ENCODE assay signal across 8 cellular contexts in the genomic region with DNA sequence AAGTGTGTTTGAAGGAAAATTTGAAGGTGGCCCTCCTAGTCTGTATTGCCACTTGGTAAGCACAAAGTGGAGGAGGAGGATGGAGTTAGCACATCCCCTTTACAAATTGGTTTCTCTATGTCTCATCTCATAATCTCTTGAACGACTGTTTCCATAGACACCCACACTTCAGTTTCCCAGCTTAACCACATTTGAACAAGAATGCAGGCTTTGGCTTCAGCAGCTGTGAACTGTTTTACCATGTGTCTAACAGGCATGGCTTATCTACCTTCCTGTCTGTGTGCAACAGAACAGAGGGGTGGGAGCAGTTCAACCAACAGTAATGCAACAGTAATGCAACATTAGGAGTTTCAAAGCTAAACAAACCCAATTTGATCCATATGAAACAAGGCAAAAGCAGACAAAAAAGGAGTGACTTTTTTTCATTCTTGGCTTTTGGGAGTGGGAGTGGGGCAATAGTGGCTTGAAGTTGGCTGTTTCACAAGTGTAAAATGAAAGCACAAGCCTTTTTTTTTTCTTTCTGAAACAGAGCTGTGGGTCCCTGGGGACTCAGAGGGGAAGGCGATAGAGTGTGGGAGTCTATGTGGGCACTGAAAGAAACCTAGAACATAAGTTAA.
DNase-seq lines count a peak whose midpoint lies in the region; ATAC-seq, FAIRE-seq and TF ChIP-seq lines count a peak whose summit lies in the region.
"Had no signal": no experiment of that assay in that cellular context is flagged by ENCODE, and none has a peak within 500 bp of the region (broad histone marks: within the 10 kb centered on the region; RNA-seq: fewer than 3 reads in every experiment).

No MANE protein-coding gene starts in this region.

- peak overlapping the region; percentile 64 for H3K27ac ChIP-seq in left ventricle myocardium inferior (replicated peaks)

- no peak overlapping the region for H3K4me3 ChIP-seq in left ventricle myocardium inferior

- DNase-seq in GM19239 (ENCODE audit: insufficient read length, low spot score) (peak; percentile 0), T-helper 9 cell (peak; percentile 7), left ventricle myocardium inferior (no peak), NCI-H2196 (lab: John Stamatoyannopoulos, UW; ENCODE audit: unreplicated experiment) (no peak), HuH-7.5 (ENCODE audit: low spot score) (no peak), NCI-H526 (lab: John Stamatoyannopoulos, UW) (no peak)

- FAIRE-seq in GM19239 (lab: Jason Lieb, UNC), result peak; percentile 100
- FAIRE-seq: keratinocyte had no signal

- no peaks in the 10 kb centered on the region for H3K27me3 ChIP-seq in left ventricle myocardium inferior (ENCODE audit: low read depth)

- no peak for TF ChIP-seq CTCF in left ventricle myocardium inferior (IDR thresholded peaks at IDR 0.05; ENCODE audit: borderline replicate concordance)

- intact Hi-C loops in left ventricle myocardium inferior (cut with micrococcal nuclease), result no loop called here

- no peaks in the 10 kb centered on the region for H3K36me3 ChIP-seq in left ventricle myocardium inferior

- peak; percentile 90 for ATAC-seq in HG03045 (IDR thresholded peaks at IDR 0.05; ENCODE audit: unreplicated experiment)

- H3K9me3 ChIP-seq in left ventricle myocardium inferior (replicated peaks), result peaks cover 5% of the 10 kb centered on the region

- H3K4me1 ChIP-seq in left ventricle myocardium inferior, result peaks cover 4% of the 10 kb centered on the region

Comparison
In these comparisons a context has a peak if more than half of its experiments do, and no peak if none do; other contexts are left out.
1. DNase-seq: peak in GM19239 (single experiment) and T-helper 9 cell (single experiment); none in left ventricle myocardium inferior (single experiment), NCI-H2196 (single experiment), HuH-7.5 (single experiment) and NCI-H526 (0 of 2).